In the genomic region with DNA sequence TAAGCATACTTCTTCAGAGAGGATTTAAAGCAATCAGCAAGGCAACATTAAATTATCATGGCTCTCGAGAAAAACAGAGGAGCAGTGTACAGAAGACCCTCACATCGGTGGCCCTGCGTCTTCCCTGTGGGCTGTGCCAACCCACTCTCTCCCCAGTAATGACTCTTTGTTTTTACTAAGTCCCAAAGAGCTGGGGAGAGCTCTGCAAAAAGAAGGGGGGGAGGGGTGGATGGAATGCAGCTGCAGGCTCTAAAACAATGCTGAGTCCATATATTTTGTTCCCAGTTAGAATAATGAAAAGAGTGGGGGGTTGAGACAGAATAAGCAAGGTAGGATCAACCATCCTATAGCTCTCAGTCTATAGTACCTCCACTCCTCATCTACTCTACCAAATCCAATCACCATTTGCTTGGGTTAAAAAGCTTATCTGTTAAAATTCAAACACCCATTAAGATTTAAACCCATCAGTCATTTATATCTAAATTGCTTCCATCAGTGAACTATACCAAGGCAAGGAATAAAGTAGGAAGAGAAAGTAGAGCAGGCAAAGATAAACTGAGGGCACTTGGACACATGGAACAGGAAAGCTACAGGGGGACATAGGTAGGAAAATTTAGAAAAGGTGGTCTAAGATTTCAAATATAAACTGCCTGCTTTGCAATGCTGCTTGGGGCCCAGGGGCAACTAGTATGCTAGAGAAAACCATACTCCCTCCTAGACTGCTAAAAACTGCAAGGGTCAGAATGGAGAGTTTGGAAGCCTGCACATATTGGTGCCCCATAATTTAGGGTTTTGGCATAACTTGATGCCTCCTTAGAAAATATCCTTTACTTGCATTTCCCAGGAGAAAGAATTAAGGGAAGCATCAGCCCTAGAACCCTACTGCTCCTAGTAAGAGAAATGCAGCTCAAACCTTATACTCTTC, we compare ENCODE assay signal across 14 cellular contexts. TPM values are rescaled to one million over a fixed set of nuclear protein-coding genes. Genes with fewer than 3 reads are reported as not detected.
A peak's percentile ranks its signal among the peaks of the same experiment; 100 is the strongest.
DNase-seq lines count a peak whose midpoint lies in the region; ATAC-seq lines count a peak whose summit lies in the region.
"Had no signal": no experiment of that assay in that cellular context is flagged by ENCODE, and none has a peak within 500 bp of the region (broad histone marks: within the 10 kb centered on the region; RNA-seq: fewer than 3 reads in every experiment).

No MANE protein-coding gene starts in this region.

- DNase-seq in Right ventricle myocardium superior, result no peak
- DNase-seq in cardiac septum (ENCODE audit: low spot score), result no peak
- DNase-seq in midbrain (lab: John Stamatoyannopoulos, UW), result peak; percentile 69
- DNase-seq in AG08396 (ENCODE audit: low spot score), result no peak
- DNase-seq in activated CD8-positive, alpha-beta memory T cell treated with anti-CD3 and anti-CD28 coated beads, Interleukin-2, amount 50 U/mL, for 48 hours, result no peak
- DNase-seq: activated B cell treated with CpG ODN at 0.5 μM for 24 hours, naive B cell, NCI-H1048, spleen had no signal

- intact Hi-C loops in Right ventricle myocardium superior (cut with DNase I) (no loop called here), cardiac septum (cut with DNase I) (no loop called here)

- H3K4me3 ChIP-seq in ectodermal cell (ENCODE audit: insufficient read depth, low read depth, low read length), result no peak overlapping the region
- H3K4me3 ChIP-seq: A549, spleen, suprapubic skin had no signal

- H3K4me1 ChIP-seq in ectodermal cell (ENCODE audit: control insufficient read depth, insufficient read depth, low read length), result peaks cover 26% of the 10 kb centered on the region
- H3K4me1 ChIP-seq: A549 had no signal

- no peaks in the 10 kb centered on the region for H3K27me3 ChIP-seq in ectodermal cell (ENCODE audit: control insufficient read depth, insufficient read depth, low read length, poor library complexity, severe bottlenecking)
- H3K27me3 ChIP-seq: spleen, suprapubic skin had no signal

- ATAC-seq in Right ventricle myocardium superior (ENCODE audit: poor library complexity), result peak; percentile 20
- ATAC-seq in GM18502 (IDR thresholded peaks at IDR 0.05; ENCODE audit: poor library complexity, unreplicated experiment), result no peak
- ATAC-seq: A549 had no signal

- 23 to 26% methylated on average over 3 of the region's 3 CpGs for WGBS in ectodermal cell, 2 experiments

- H3K36me3 ChIP-seq in ectodermal cell (ENCODE audit: control insufficient read depth, insufficient read depth, low read length), result no peaks in the 10 kb centered on the region
- H3K36me3 ChIP-seq: suprapubic skin had no signal

- H3K27ac ChIP-seq in ectodermal cell (ENCODE audit: insufficient read depth, low read depth, low read length, poor library complexity, severe bottlenecking) (peak overlapping the region; percentile 67), temporal lobe (ENCODE audit: low read depth, low read length) (peak overlapping the region; percentile 90)
- H3K27ac ChIP-seq: A549, spleen, suprapubic skin had no signal

- H3K9me3 ChIP-seq in ectodermal cell (ENCODE audit: control insufficient read depth, low read length), result no peaks in the 10 kb centered on the region
- H3K9me3 ChIP-seq: A549, spleen, suprapubic skin had no signal

RNA-seq across cellular contexts. Expression of a gene that starts 20.6 kb away (rescaled TPM):
- total RNA-seq in Right ventricle myocardium superior, result 30.8 TPM
- total RNA-seq in cardiac septum, result 30.5 TPM
- 9.4 TPM for polyA plus RNA-seq in ectodermal cell (2013, experiment 1 of 4)
- 8.1 TPM for polyA plus RNA-seq in ectodermal cell (2013, experiment 2 of 4)
- polyA plus RNA-seq in ectodermal cell (2013, experiment 3 of 4), result 7.3 TPM
- polyA plus RNA-seq in ectodermal cell (2013, experiment 4 of 4), result 7.7 TPM
- total RNA-seq in temporal lobe, result 14.8 TPM
